In the genomic region with DNA sequence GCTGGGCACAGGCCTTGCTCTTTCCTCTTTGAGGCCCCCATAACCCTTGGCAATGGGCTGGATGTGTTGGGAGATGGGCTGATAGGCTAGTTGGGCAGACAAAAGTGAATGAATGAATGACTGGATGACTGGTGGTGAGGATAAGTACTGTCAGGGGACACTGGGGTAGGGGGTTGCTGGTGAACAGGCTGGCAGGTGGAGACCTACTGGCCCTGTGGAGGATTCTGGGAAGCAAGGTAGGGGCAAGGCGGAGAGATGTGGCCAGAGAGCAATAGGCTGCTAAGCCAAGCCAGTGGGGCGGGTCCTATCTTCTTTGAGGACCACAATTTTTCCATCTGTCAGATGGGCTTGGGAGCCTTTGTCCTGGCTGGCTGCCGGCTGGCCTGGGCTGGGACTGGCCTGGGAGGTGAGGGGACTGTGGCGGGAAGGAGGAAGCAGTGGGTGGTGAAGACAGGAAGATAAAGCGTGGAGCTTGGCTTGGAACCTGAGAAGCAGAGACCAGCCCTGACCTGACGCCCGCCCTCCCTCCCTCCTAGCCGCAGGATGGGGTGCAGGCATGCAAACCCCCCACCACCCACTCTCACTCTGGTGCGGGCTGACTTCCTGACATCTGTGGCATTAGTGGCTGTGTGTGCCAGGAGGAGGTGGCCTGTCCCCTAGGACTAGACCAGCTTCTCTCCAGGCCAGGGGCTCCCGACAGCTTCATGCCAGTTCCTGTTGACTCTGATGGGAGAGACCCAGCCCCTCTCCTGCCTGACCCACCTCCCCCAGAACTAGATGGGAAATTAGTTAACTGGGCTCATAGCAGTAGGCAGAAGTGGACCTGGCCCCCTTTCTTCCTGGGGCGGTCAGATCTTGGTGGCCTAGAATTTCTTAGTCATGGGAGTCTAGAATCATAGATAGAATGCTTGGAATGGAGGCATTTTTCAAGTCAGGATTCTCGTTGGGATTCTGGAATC, we compare ENCODE assay signal across 8 cellular contexts. TPM values are rescaled to one million over a fixed set of nuclear protein-coding genes. Genes with fewer than 3 reads are reported as not detected.
DNase-seq lines count a peak whose midpoint lies in the region; ATAC-seq and TF ChIP-seq lines count a peak whose summit lies in the region.
"Had no signal": no experiment of that assay in that cellular context is flagged by ENCODE, and none has a peak within 500 bp of the region (broad histone marks: within the 10 kb centered on the region; RNA-seq: fewer than 3 reads in every experiment).

No MANE protein-coding gene starts in this region.

- no peaks in the 10 kb centered on the region for H3K9me2 ChIP-seq in Karpas-422 (replicated peaks; ENCODE audit: insufficient read depth, low read length)

- H3K36me3 ChIP-seq in adrenal gland (replicated peaks in 1 of 2): no peaks in the 10 kb centered on the region
- no peaks in the 10 kb centered on the region for H3K36me3 ChIP-seq in right lobe of liver
- no peaks in the 10 kb centered on the region for H3K36me3 ChIP-seq in thoracic aorta
- H3K36me3 ChIP-seq in Karpas-422 (ENCODE audit: insufficient read depth, low read length): no peaks in the 10 kb centered on the region

- no peak overlapping the region for H3K4me3 ChIP-seq in adrenal gland
- H3K4me3 ChIP-seq in right lobe of liver: no peak overlapping the region
- H3K4me3 ChIP-seq in thoracic aorta: no peak overlapping the region
- H3K4me3 ChIP-seq in Karpas-422 (ENCODE audit: low read length): no peak overlapping the region

- TF ChIP-seq CTCF in adrenal gland (IDR thresholded peaks at IDR 0.05): no peak
- no peak for TF ChIP-seq CTCF in right lobe of liver (IDR thresholded peaks at IDR 0.05)
- TF ChIP-seq CTCF in thoracic aorta (IDR thresholded peaks at IDR 0.05): no peak

- H3K27ac ChIP-seq in adrenal gland (peak overlapping the region; percentile 15 to 97 (median 88)), right lobe of liver (peak overlapping the region; percentile 1 to 69 (median 57)), thoracic aorta (peak overlapping the region; percentile 95 to 99), Karpas-422 (ENCODE audit: low read length) (no peak overlapping the region)

- peak; percentile 59 for DNase-seq in HK-2 (ENCODE audit: unreplicated experiment)
- no peak for DNase-seq in adrenal gland
- DNase-seq in right lobe of liver: no peak
- no peak for DNase-seq in thoracic aorta (ENCODE audit: low spot score)
- no peak for DNase-seq in NCI-H510A treated with DMSO at 0.1 percent for 48 hours (lab: John Stamatoyannopoulos, UW)
- no peak for DNase-seq in Karpas-422
- DNase-seq: activated CD8-positive, alpha-beta memory T cell treated with anti-CD3 and anti-CD28 coated beads for 24 hours had no signal

- H3K4me2 ChIP-seq in Karpas-422 (ENCODE audit: low read depth, low read length, poor library complexity, severe bottlenecking): no peak overlapping the region

- TF ChIP-seq POLR2A in adrenal gland (IDR thresholded peaks at IDR 0.05) (no peak), right lobe of liver (IDR thresholded peaks at IDR 0.05) (no peak)

- H2AFZ ChIP-seq in Karpas-422 (ENCODE audit: low read length): no peak overlapping the region

- ATAC-seq in right lobe of liver (no peak), thoracic aorta (ENCODE audit: insufficient number of reproducible peaks, low FRiP score, low read depth) (no peak), HG03139 (IDR thresholded peaks at IDR 0.05; ENCODE audit: unreplicated experiment) (no peak)

- no peaks in the 10 kb centered on the region for H3K27me3 ChIP-seq in adrenal gland
- no peaks in the 10 kb centered on the region for H3K27me3 ChIP-seq in right lobe of liver
- H3K27me3 ChIP-seq in thoracic aorta (replicated peaks; ENCODE audit: insufficient read depth): no peaks in the 10 kb centered on the region
- no peaks in the 10 kb centered on the region for H3K27me3 ChIP-seq in Karpas-422 (ENCODE audit: low read length)

- no peak overlapping the region for H3K9ac ChIP-seq in Karpas-422 (ENCODE audit: low read length)

- 54 to 69% (median 58%) methylated on average over 8 to 12 of the region's 12 CpGs for WGBS in adrenal gland, 4 donors
- 37% methylated on average over 5 of the region's 12 CpGs for whole genome bisulfite sequencing in right lobe of liver (ENCODE audit: insufficient coverage, low coverage, low lambda C conversion rate, missing lambda C conversion rate)

- H3K4me1 ChIP-seq in adrenal gland (replicated peaks in 1 of 2) (peaks cover 79 to 92% of the 10 kb centered on the region in 2 donors), right lobe of liver (peaks cover 0 to 98% (median 61%) of the 10 kb centered on the region in 4 donors), thoracic aorta (ENCODE audit: control insufficient read depth in 1 of 2, low read depth in 2 of 2) (peaks cover 80 to 94% of the 10 kb centered on the region in 2 donors), Karpas-422 (ENCODE audit: low read length) (peaks cover 13% of the 10 kb centered on the region)

- intact Hi-C loops in adrenal gland (cut with DNase I): no loop called here
- intact Hi-C loops in right lobe of liver (cut with DNase I): no loop called here

- H4K20me1 ChIP-seq in Karpas-422 (ENCODE audit: insufficient read depth, low read depth, low read length): peaks cover 16% of the 10 kb centered on the region; the same call in 1 of the 2 replicates

- no peaks in the 10 kb centered on the region for H3K79me2 ChIP-seq in Karpas-422 (ENCODE audit: low read length)

- H3K9me3 ChIP-seq in adrenal gland (replicated peaks in 1 of 3) (no peaks in the 10 kb centered on the region), right lobe of liver (no peaks in the 10 kb centered on the region), thoracic aorta (no peaks in the 10 kb centered on the region), Karpas-422 (ENCODE audit: low read length) (no peaks in the 10 kb centered on the region)

RNA-seq across cellular contexts. Expression of a gene that starts 9.5 kb away (rescaled TPM):
- total RNA-seq in adrenal gland (10 to 100 TPM; 33.5 to 79.3 (median 42.4) TPM), right lobe of liver (10 to 100 TPM; 44.5 to 84.9 (median 66.4) TPM), thoracic aorta (10 to 100 TPM; 58.5 to 62.5 TPM)
- polyA plus RNA-seq in adrenal gland: 10 to 100 TPM; 17.7 to 29.8 (median 27.8) TPM
- total RNA-seq in Karpas-422 (2014; rRNA removed; shearing (Covaris generic); ENCODE audit: low replicate concordance): 2.8 and 2.9 TPM in 2 replicates
